In the genomic region with DNA sequence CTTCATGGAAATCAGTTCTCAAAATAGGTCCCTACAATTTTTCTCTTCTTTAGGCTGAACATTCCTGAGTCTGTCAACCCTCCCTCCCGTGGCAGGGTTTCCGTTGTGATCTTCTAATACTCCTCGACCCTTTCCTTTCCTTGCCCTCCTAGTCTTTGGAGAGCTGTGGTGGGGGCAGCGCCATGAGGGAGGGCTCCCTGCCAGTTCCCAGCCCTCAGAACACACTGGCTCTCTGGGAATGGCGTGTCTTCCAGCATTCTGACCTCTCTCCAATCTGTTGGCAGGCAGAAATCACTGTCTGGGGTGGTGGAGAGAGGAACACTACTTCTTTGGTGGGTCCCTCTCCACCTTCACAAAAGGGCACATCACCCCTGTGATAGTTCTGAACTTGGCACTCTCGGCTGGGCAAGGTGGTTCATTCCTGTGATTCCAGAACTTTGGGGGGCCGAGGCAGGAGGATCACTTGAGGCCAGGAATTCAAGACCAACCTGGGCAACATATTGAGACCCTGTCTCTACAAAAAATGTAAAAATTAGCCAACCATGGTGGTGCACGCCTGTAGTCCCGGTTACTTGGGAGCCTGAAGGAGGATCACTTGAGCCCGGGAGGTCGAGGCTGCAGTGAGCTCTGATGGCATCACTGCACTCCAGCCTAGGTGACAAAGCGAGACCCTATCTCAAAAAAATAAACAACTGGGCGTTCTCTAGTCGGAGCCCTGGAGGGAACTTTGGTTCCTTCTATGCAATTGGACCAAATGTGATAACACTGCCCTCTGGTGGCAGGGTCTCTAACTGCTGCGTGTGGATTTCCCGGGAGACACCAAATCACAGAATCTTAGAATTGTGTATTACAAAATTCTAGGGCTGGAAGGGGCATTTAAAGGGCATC, we compare ENCODE assay signal across 8 cellular contexts. TPM values are rescaled to one million over a fixed set of nuclear protein-coding genes. Genes with fewer than 3 reads are reported as not detected.
A peak's percentile ranks its signal among the peaks of the same experiment; 100 is the strongest.
DNase-seq lines count a peak whose midpoint lies in the region; ATAC-seq and TF ChIP-seq lines count a peak whose summit lies in the region.

No MANE protein-coding gene starts in this region.

- peak; percentile 31 for DNase-seq in DMS114 treated with DMSO at 0.1 percent for 48 hours (lab: John Stamatoyannopoulos, UW; ENCODE audit: unreplicated experiment)
- DNase-seq in HuH-7.5 (ENCODE audit: low spot score): peak; percentile 77
- DNase-seq in SHP77 (lab: John Stamatoyannopoulos, UW): peak; percentile 16 to 37
- peak; percentile 58 for DNase-seq in activated T-helper 2 cell treated with anti-CD3 and anti-CD28 coated beads, Interferon-gamma antibody, Interleukin-2, Interleukin-4, amounts not matched to agents 10 μg/mL and 5 μg/mL and 100 μg/mL, durations not matched to agents 14 hours and 24 hours and 36 hours (ENCODE audit: low spot score)
- peak in 1 of 2 donors; percentile 34 for DNase-seq in foreskin keratinocyte
- DNase-seq in ovary: peak; percentile 49 to 78 (median 76)
- DNase-seq in tibial nerve (ENCODE audit: low spot score in 2 of 2): peak; percentile 71 to 91

- H3K9me3 ChIP-seq in ovary: no peaks in the 10 kb centered on the region
- peaks cover 0 to 18% (median 0%) of the 10 kb centered on the region in 4 donors for H3K9me3 ChIP-seq in tibial nerve

- no peaks in the 10 kb centered on the region for H3K36me3 Mint-ChIP-seq in activated T-helper 2 cell treated with anti-CD3 and anti-CD28 coated beads, Interferon-gamma antibody, Interleukin-2, Interleukin-4, amounts not matched to agents 10 μg/mL and 5 μg/mL and 100 μg/mL, durations not matched to agents 14 hours and 24 hours and 36 hours (ENCODE audit: low read depth)

- TF ChIP-seq POLR2A in ovary (IDR thresholded peaks at IDR 0.05) (no peak), tibial nerve (IDR thresholded peaks at IDR 0.05) (no peak)

- no peak overlapping the region for H3K4me3 Mint-ChIP-seq in activated T-helper 2 cell treated with anti-CD3 and anti-CD28 coated beads, Interferon-gamma antibody, Interleukin-2, Interleukin-4, amounts not matched to agents 10 μg/mL and 5 μg/mL and 100 μg/mL, durations not matched to agents 14 hours and 24 hours and 36 hours (ENCODE audit: low read depth)

- H3K27ac ChIP-seq in foreskin keratinocyte (peak overlapping the region; percentile 2), ovary (no peak overlapping the region), tibial nerve (peak overlapping the region in 1 of 4 donors; percentile 35)

- H3K4me1 Mint-ChIP-seq in activated T-helper 2 cell treated with anti-CD3 and anti-CD28 coated beads, Interferon-gamma antibody, Interleukin-2, Interleukin-4, amounts not matched to agents 10 μg/mL and 5 μg/mL and 100 μg/mL, durations not matched to agents 14 hours and 24 hours and 36 hours (ENCODE audit: low read depth): peaks cover 15% of the 10 kb centered on the region

- H3K27me3 Mint-ChIP-seq in activated T-helper 2 cell treated with anti-CD3 and anti-CD28 coated beads, Interferon-gamma antibody, Interleukin-2, Interleukin-4, amounts not matched to agents 10 μg/mL and 5 μg/mL and 100 μg/mL, durations not matched to agents 14 hours and 24 hours and 36 hours (ENCODE audit: low read depth): peaks cover 1% of the 10 kb centered on the region

- intact Hi-C loops in activated T-helper 2 cell treated with anti-CD3 and anti-CD28 coated beads, Interferon-gamma antibody, Interleukin-2, Interleukin-4, amounts not matched to agents 10 μg/mL and 5 μg/mL and 100 μg/mL, durations not matched to agents 14 hours and 24 hours and 36 hours (cut with micrococcal nuclease): loop anchor here (1.0 kb wide), 1 partner anchor 272 kb away; no protein-coding TSS in a partner anchor
- intact Hi-C loops in ovary (cut with DNase I): loop anchor here in 3 of 4 donors (5.0 to 10.0 kb wide), 2 partner anchors 268 to 270 kb away; no protein-coding TSS in a partner anchor

- no peaks in the 10 kb centered on the region for H3K9me3 Mint-ChIP-seq in activated T-helper 2 cell treated with anti-CD3 and anti-CD28 coated beads, Interferon-gamma antibody, Interleukin-2, Interleukin-4, amounts not matched to agents 10 μg/mL and 5 μg/mL and 100 μg/mL, durations not matched to agents 14 hours and 24 hours and 36 hours

- H3K4me1 ChIP-seq in foreskin keratinocyte (peaks cover 3% of the 10 kb centered on the region), ovary (ENCODE audit: insufficient read depth) (no peaks in the 10 kb centered on the region), tibial nerve (peaks cover 0 to 7% (median 0%) of the 10 kb centered on the region in 4 donors)

- no peak overlapping the region for H3K27ac Mint-ChIP-seq in activated T-helper 2 cell treated with anti-CD3 and anti-CD28 coated beads, Interferon-gamma antibody, Interleukin-2, Interleukin-4, amounts not matched to agents 10 μg/mL and 5 μg/mL and 100 μg/mL, durations not matched to agents 14 hours and 24 hours and 36 hours

- TF ChIP-seq EP300 in ovary (IDR thresholded peaks at IDR 0.05): no peak
- TF ChIP-seq EP300 in tibial nerve (IDR thresholded peaks at IDR 0.05): peak in 1 of 2 donors; percentile 20

- H3K27me3 ChIP-seq in foreskin keratinocyte: no peaks in the 10 kb centered on the region
- H3K27me3 ChIP-seq in ovary: no peaks in the 10 kb centered on the region
- no peaks in the 10 kb centered on the region for H3K27me3 ChIP-seq in tibial nerve

- TF ChIP-seq CTCF in foreskin keratinocyte (conservative IDR thresholded peaks at IDR 0.05) (peak; percentile 95), ovary (IDR thresholded peaks at IDR 0.05) (peak; percentile 67 to 74 (median 72)), tibial nerve (IDR thresholded peaks at IDR 0.05) (peak; percentile 84 to 86 (median 86))

- H3K4me3 ChIP-seq in ovary: no peak overlapping the region
- no peak overlapping the region for H3K4me3 ChIP-seq in tibial nerve

- 31 to 36% (median 32%) methylated on average over 16 of the region's 16 CpGs for WGBS in ovary, 3 donors
- 29 to 33% methylated on average over 16 of the region's 16 CpGs for WGBS in tibial nerve, 2 donors

- ATAC-seq in foreskin keratinocyte (no peak), HG02588 (IDR thresholded peaks at IDR 0.05; ENCODE audit: unreplicated experiment) (no peak)

- no peaks in the 10 kb centered on the region for H3K36me3 ChIP-seq in ovary
- peaks cover 0 to 10% (median 0%) of the 10 kb centered on the region in 3 donors for H3K36me3 ChIP-seq in tibial nerve

RNA-seq across cellular contexts. Expression of a gene that starts 13.1 kb away (rescaled TPM):
- total RNA-seq in activated T-helper 2 cell treated with anti-CD3 and anti-CD28 coated beads, Interferon-gamma antibody, Interleukin-2, Interleukin-4, amounts not matched to agents 10 μg/mL and 5 μg/mL and 100 μg/mL, durations not matched to agents 14 hours and 24 hours and 36 hours: 79.8 and 83.4 TPM in 2 replicates
- total RNA-seq in foreskin keratinocyte: 216 and 240 TPM in 2 replicates
- polyA plus RNA-seq in foreskin keratinocyte: 184 and 201 TPM in 2 replicates
- total RNA-seq in ovary: 100 to 1,000 TPM in 5 of 7 donors, 10 to 100 TPM in 2; 83.7 to 134 (median 112) TPM
- 100 to 1,000 TPM in 1 of 2 donors, 10 to 100 TPM in 1; 98.1 to 138 TPM for polyA plus RNA-seq in ovary
- total RNA-seq in tibial nerve: 100 to 1,000 TPM in 3 of 4 donors, 10 to 100 TPM in 1; 92.2 to 151 (median 118) TPM

RNA-seq across cellular contexts. Expression of a gene that starts 39.9 kb away (rescaled TPM):
- not detected in 2 replicates for total RNA-seq in activated T-helper 2 cell treated with anti-CD3 and anti-CD28 coated beads, Interferon-gamma antibody, Interleukin-2, Interleukin-4, amounts not matched to agents 10 μg/mL and 5 μg/mL and 100 μg/mL, durations not matched to agents 14 hours and 24 hours and 36 hours
- total RNA-seq in foreskin keratinocyte: 1.3 and 2.6 TPM in 2 replicates
- 1.1 and 2.3 TPM in 2 replicates for polyA plus RNA-seq in foreskin keratinocyte
- not detected for total RNA-seq in ovary
- not detected for polyA plus RNA-seq in ovary
- total RNA-seq in tibial nerve: not detected
